1 cellular context compared by ENCODE assay signal in the genomic region with DNA sequence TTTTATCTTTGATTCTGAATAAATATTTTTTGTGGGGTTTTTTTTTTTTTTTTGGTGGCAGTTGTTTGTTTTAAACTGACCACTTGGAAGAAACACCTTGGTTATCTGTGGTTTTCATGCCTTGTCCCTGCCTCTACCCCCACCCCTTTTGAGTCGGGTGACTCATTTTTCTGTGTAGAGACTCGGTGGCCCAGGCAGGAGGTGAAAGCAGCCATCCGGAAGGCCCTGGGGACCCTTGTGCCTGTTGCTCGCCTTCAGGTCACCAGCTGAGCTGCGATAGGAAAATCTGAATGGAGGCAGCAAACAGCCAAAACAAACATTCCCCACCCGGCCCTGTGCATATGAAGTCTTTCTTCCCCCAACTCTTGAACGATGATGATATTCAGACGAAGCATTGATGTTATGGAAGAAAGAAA.
TF ChIP-seq lines count a peak whose summit lies in the region.

No MANE protein-coding gene starts in this region.

TF ChIP-seq in HEK293, 187 proteins besides CTCF, POLR2A, EP300 and RAD21 (continued from another document):
- no peak for TF ChIP-seq ZNF518A (tag by site-specific recombination; conservative IDR thresholded peaks at IDR 0.05; ENCODE audit: low read depth)
- TF ChIP-seq ZNF350 (tag by site-specific recombination; IDR thresholded peaks at IDR 0.05) = no peak
- TF ChIP-seq ZNF398 (tag by site-specific recombination; IDR thresholded peaks at IDR 0.05) = no peak
- 0 out of 2 replicates have a peak, but pooled peaks have one; percentile 36 for TF ChIP-seq ZNF600 (tag by site-specific recombination; IDR thresholded peaks at IDR 0.05)
- 0 out of 2 replicates have a peak, but pooled peaks have one; percentile 26 for TF ChIP-seq TRIM28 (IDR thresholded peaks at IDR 0.05; ENCODE audit: borderline replicate concordance, low read length)
- peak; percentile 59 for TF ChIP-seq SCRT2 (tag by site-specific recombination; IDR thresholded peaks at IDR 0.05)
- peak; percentile 65 for TF ChIP-seq ZIC2 (tag by site-specific recombination; IDR thresholded peaks at IDR 0.05)
TF ChIP-seq in HEK293: peak in this region for 5.
